In the genomic region with DNA sequence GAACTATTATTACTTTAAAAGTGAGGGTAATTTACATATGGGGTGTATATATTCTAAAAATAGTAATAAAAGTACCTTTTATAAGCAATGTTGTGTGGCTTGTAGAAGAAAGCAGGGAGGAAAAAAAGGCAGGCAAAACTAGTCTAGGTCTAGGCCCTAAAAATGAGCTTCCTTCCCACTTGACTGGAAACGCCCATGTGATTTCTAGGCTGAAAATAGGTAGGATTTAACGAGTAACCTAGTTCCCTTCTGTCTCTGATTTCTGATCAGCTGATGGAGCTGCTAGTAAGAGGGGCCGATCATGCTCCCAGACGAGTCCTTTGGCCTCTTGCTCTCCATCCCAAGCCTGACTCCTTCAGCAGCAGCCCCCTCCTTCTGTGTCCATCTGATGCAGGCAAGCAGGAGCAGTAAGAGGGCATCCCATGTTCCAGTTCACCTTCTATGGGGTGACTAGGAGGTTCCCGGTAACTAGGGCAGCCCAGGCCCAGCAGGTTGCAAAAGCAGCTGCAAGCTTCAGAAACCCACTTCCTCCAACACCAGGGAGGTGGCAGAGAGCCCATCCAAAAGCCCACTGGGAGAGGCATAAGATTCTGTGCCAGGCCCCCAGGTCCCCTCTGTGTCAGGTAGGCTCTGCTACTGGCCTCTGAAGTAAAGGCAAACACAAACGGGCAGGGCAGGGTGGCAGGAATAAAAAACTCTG, we compare ENCODE assay signal across 9 cellular contexts. TPM values are rescaled to one million over a fixed set of nuclear protein-coding genes. Genes with fewer than 3 reads are reported as not detected.
DNase-seq lines count a peak whose midpoint lies in the region; ATAC-seq and TF ChIP-seq lines count a peak whose summit lies in the region.
"Had no signal": no experiment of that assay in that cellular context is flagged by ENCODE, and none has a peak within 500 bp of the region (broad histone marks: within the 10 kb centered on the region; RNA-seq: fewer than 3 reads in every experiment).

No MANE protein-coding gene starts in this region.

- peaks cover 31% of the 10 kb centered on the region for H3F3A ChIP-seq in MM.1S (ENCODE audit: insufficient read depth, low read length)

- peak overlapping the region; percentile 15; the same call in 1 of the 2 replicates for H3K4me3 ChIP-seq in MM.1S (ENCODE audit: low read length)
- no peak overlapping the region for H3K4me3 ChIP-seq in sigmoid colon

- H4K20me1 ChIP-seq in MM.1S (ENCODE audit: insufficient read depth, low read length): no peaks in the 10 kb centered on the region

- peaks cover 74% of the 10 kb centered on the region for H3K4me1 Mint-ChIP-seq in activated naive CD8-positive, alpha-beta T cell treated with anti-CD3 and anti-CD28 coated beads, Interleukin-2, amount 50 U/mL, for 24 hours

- intact Hi-C loops in sciatic nerve (cut with DNase I) (no loop called here), sigmoid colon (cut with DNase I) (no loop called here)

- no peak overlapping the region for H2AFZ ChIP-seq in MM.1S (ENCODE audit: low read length)

- DNase-seq in GF-D8 (lab: John Stamatoyannopoulos, UW): peak; percentile 75
- peak; percentile 27 for DNase-seq in MM.1S
- peak; percentile 27 for DNase-seq in activated naive CD8-positive, alpha-beta T cell treated with anti-CD3 and anti-CD28 coated beads, Interleukin-2, amount 50 U/mL, for 24 hours
- DNase-seq in sciatic nerve (ENCODE audit: low spot score): peak; percentile 38
- no peak for DNase-seq in NCI-H510A treated with DMSO at 0.1 percent for 48 hours (lab: John Stamatoyannopoulos, UW)
- DNase-seq in sigmoid colon: no peak
- DNase-seq in NCI-H1930 (lab: John Stamatoyannopoulos, UW): no peak
- DNase-seq: NCI-H524 treated with DMSO at 0.1 percent for 48 hours had no signal

- peak overlapping the region; percentile 76 for H3K4me2 ChIP-seq in MM.1S (ENCODE audit: low read depth, low read length)

- TF ChIP-seq EP300 in sigmoid colon (IDR thresholded peaks at IDR 0.05): no peak

- H3K27me3 ChIP-seq in MM.1S (replicated peaks; ENCODE audit: insufficient read depth, low read length) (no peaks in the 10 kb centered on the region), sigmoid colon (no peaks in the 10 kb centered on the region)

- peak overlapping the region; percentile 73 for H3K27ac Mint-ChIP-seq in activated naive CD8-positive, alpha-beta T cell treated with anti-CD3 and anti-CD28 coated beads, Interleukin-2, amount 50 U/mL, for 24 hours

- H3K4me3 Mint-ChIP-seq in activated naive CD8-positive, alpha-beta T cell treated with anti-CD3 and anti-CD28 coated beads, Interleukin-2, amount 50 U/mL, for 24 hours: peak overlapping the region; percentile 74

- H3K9me3 ChIP-seq in MM.1S (replicated peaks; ENCODE audit: insufficient read depth, low read length) (no peaks in the 10 kb centered on the region), sigmoid colon (no peaks in the 10 kb centered on the region)

- peak overlapping the region; percentile 65; the same call in 1 of the 2 replicates for H3K27ac ChIP-seq in MM.1S (ENCODE audit: low read length)
- H3K27ac ChIP-seq in sigmoid colon: no peak overlapping the region

- WGBS in sigmoid colon, 2 donors: 63 to 82% methylated on average over 6 of the region's 6 CpGs

- no peak for TF ChIP-seq CTCF in MM.1S (IDR thresholded peaks at IDR 0.05; ENCODE audit: low read length)
- TF ChIP-seq CTCF in sigmoid colon (IDR thresholded peaks at IDR 0.05): no peak

- peaks cover 4% of the 10 kb centered on the region; the same call in 1 of the 2 replicates for H3K79me2 ChIP-seq in MM.1S (ENCODE audit: low read length)

- no peak for TF ChIP-seq POLR2A in sigmoid colon (IDR thresholded peaks at IDR 0.05)

- no peak for ATAC-seq in activated naive CD8-positive, alpha-beta T cell treated with anti-CD3 and anti-CD28 coated beads, Interleukin-2, amount 50 U/mL, for 24 hours
- no peak for ATAC-seq in sciatic nerve
- ATAC-seq: left lobe of liver had no signal

- H3K9me2 ChIP-seq in MM.1S (replicated peaks; ENCODE audit: insufficient read depth, low read length): no peaks in the 10 kb centered on the region

- H3K36me3 ChIP-seq in MM.1S (replicated peaks; ENCODE audit: insufficient read depth, low read length) (0 out of 2 replicates have a peak, but pooled peaks cover 5% of the 10 kb centered on the region), sigmoid colon (peaks cover 50 to 92% (median 69%) of the 10 kb centered on the region in 4 donors)

- peak overlapping the region; percentile 9; the same call in 1 of the 2 replicates for H3K9ac ChIP-seq in MM.1S (ENCODE audit: low read length)

- H3K4me1 ChIP-seq in MM.1S (ENCODE audit: low read length): peaks cover 32% of the 10 kb centered on the region
- H3K4me1 ChIP-seq in sigmoid colon: no peaks in the 10 kb centered on the region

- H3K27me3 Mint-ChIP-seq in activated naive CD8-positive, alpha-beta T cell treated with anti-CD3 and anti-CD28 coated beads, Interleukin-2, amount 50 U/mL, for 24 hours: no peaks in the 10 kb centered on the region

- H3K9me3 Mint-ChIP-seq in activated naive CD8-positive, alpha-beta T cell treated with anti-CD3 and anti-CD28 coated beads, Interleukin-2, amount 50 U/mL, for 24 hours: no peaks in the 10 kb centered on the region

- H3K36me3 Mint-ChIP-seq in activated naive CD8-positive, alpha-beta T cell treated with anti-CD3 and anti-CD28 coated beads, Interleukin-2, amount 50 U/mL, for 24 hours (ENCODE audit: low read depth): peaks cover 72% of the 10 kb centered on the region

RNA-seq across cellular contexts. Expression of gene TBC1D20, which starts 24.4 kb away (rescaled TPM):
- total RNA-seq in sciatic nerve: 32.5 TPM
- total RNA-seq in sigmoid colon: 10 to 100 TPM; 32.6 to 42.9 (median 35.3) TPM
- 10 to 100 TPM; 16.8 to 22.2 (median 20.6) TPM for polyA plus RNA-seq in sigmoid colon

RNA-seq across cellular contexts. Expression of gene RBCK1, which starts 29.8 kb away (rescaled TPM):
- total RNA-seq in sciatic nerve (72.7 TPM), sigmoid colon (10 to 100 TPM; 60.7 to 77.5 (median 65.1) TPM)
- 100 to 1,000 TPM in 1 of 3 donors, 10 to 100 TPM in 2; 87.7 to 197 (median 99.0) TPM for polyA plus RNA-seq in sigmoid colon

RNA-seq across cellular contexts. Expression of gene TRIB3, which starts 57.4 kb away (rescaled TPM):
- total RNA-seq in sciatic nerve: 6.2 TPM
- total RNA-seq in sigmoid colon: 1 to 10 TPM; 1.4 to 2.9 (median 1.6) TPM
- polyA plus RNA-seq in sigmoid colon: 10 to 100 TPM in 2 of 3 donors, 1 to 10 TPM in 1; 9.6 to 29.2 (median 17.8) TPM

Comparison
In these comparisons a context has a peak if more than half of its experiments do, and no peak if none do; other contexts are left out.
1. DNase-seq: peak in GF-D8 (single experiment), MM.1S (single experiment), activated naive CD8-positive, alpha-beta T cell treated with anti-CD3 and anti-CD28 coated beads, Interleukin-2, amount 50 U/mL, for 24 hours (single experiment) and sciatic nerve (single experiment); none in NCI-H510A treated with DMSO at 0.1 percent for 48 hours (single experiment), sigmoid colon (single experiment) and NCI-H1930 (0 of 2).